8 cellular contexts compared by ENCODE assay signal in the genomic region with DNA sequence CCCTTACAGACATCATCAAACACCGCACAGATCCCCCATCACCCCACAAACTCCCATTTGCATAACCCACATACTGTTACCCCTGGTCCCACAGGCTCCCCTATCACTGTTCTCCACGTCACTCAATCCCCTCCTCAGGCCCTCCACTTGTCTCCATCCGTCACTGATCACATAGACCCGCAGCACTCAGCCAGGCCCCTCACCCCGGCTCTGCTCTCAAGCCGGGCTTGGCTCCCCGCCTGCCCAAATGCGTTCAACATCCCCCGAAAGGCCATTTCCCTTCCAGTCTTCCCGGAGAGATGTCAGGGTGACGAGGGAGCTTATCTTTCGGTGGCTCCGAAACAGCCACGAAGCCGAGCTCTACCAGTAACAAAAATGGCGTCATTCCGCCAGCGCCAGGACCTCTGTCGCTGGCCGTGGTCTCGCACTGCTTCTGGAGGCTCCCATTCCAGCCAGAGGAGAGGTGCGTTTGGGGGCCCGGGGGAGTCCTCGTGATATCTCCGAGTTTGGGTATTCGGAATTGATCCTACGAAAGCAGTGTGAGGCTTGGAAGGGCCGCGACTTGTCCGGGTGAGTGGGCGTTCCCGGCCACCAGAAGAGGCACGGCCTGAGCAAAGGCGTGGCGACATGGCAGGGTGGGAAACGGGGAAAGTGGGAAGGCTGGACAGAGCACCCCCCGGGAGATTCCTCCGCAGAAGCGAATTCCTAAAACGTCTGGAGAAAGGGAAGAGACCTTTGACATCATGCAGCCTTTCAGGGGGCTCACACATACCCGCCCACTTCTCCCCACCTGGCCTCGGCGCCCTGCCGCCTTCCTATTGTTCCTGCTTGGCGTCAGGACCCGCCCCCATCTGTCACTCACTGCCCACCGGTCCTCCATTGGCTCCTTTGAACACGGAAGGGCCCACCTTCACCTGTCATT. TPM values are rescaled to one million over a fixed set of nuclear protein-coding genes. Genes with fewer than 3 reads are reported as not detected.
DNase-seq lines count a peak whose midpoint lies in the region; ATAC-seq and TF ChIP-seq lines count a peak whose summit lies in the region.

A gene (minus strand): TSS at position 577 of the 922 bp plus-strand sequence. CDS start 4,754 bp downstream, outside the sequence.

- ATAC-seq in activated CD4-positive, CD25-positive, alpha-beta regulatory T cell treated with anti-CD3 and anti-CD28 coated beads, Interleukin-2, amount 50 U/mL, for 24 hours, result peak; percentile 92 to 94

- peak within 1 kb of the TSS; percentile 57; the same call in 1 of the 2 replicates for H3K27ac Mint-ChIP-seq in HFFc6

- H3K36me3 ChIP-seq in kidney epithelial cell (ENCODE audit: control insufficient read depth, insufficient read depth, low read length), result no peaks in the 10 kb centered on the region

- no peak for TF ChIP-seq CTCF in HFFc6 (IDR thresholded peaks at IDR 0.05)
- TF ChIP-seq CTCF in kidney epithelial cell (IDR thresholded peaks at IDR 0.05; ENCODE audit: insufficient read depth, low read length, poor library complexity, severe bottlenecking), result no peak

- no peaks in the 10 kb centered on the region for H3K36me3 Mint-ChIP-seq in HFFc6 (ENCODE audit: low read depth)

- H3K4me3 Mint-ChIP-seq in HFFc6, result peak within 1 kb of the TSS; percentile 88

- no peaks in the 10 kb centered on the region for H3K27me3 ChIP-seq in kidney epithelial cell (ENCODE audit: control insufficient read depth, insufficient read depth, low read length)

- peaks cover 3% of the 10 kb centered on the region for H3K27me3 Mint-ChIP-seq in HFFc6 (ENCODE audit: insufficient read depth)

- in situ Hi-C loops in G401 (cut with HindIII; ENCODE audit: low sequenced_read_pairs), result no loop called here

- H3K4me3 ChIP-seq in kidney epithelial cell (ENCODE audit: low read depth, low read length), result peak within 1 kb of the TSS; percentile 67

- DNase-seq in G401 (ENCODE audit: low spot score) (peak; percentile 90), HFFc6 (no peak), NCI-H1930 (lab: John Stamatoyannopoulos, UW) (peak; percentile 29 to 36), cerebellum (ENCODE audit: low spot score) (peak; percentile 88), kidney epithelial cell (ENCODE audit: low read depth) (peak; percentile 29), glomerular visceral epithelial cell (ENCODE audit: extremely low spot score) (no peak)
- DNase-seq in stimulated activated CD4-positive, alpha-beta T cell treated with anti-CD3 and anti-CD28 coated beads, Interleukin-12 subunit alpha, Interleukin-12 subunit beta, amount 100 ng/mL, for 48 hours (ENCODE audit: low read depth in 2 of 3, low spot score in 1 of 3), result peak; percentile 24 to 51 (median 38)

- peaks cover 6% of the 10 kb centered on the region; the same call in 1 of the 2 replicates for H3K4me1 Mint-ChIP-seq in HFFc6 (ENCODE audit: low read depth)

- no peaks in the 10 kb centered on the region for H3K9me3 Mint-ChIP-seq in HFFc6

RNA-seq across cellular contexts. Expression of the gene that starts here (rescaled TPM):
- total RNA-seq in G401 (2014; rRNA removed; shearing (Covaris generic)), result 0.12 TPM in 1 of 2 replicates, not detected in the other
- under 1 TPM; 0.26 to 0.87 (median 0.43) TPM for total RNA-seq in HFFc6 (2021; fragmentation: NEBNext Ultra II Directional; extraction: Animal tissue kit (Norgen Biotek cat#: 25700))
- 5.5 TPM for total RNA-seq in cerebellum
- 0.75 and 2.8 TPM in 2 replicates for total RNA-seq in kidney epithelial cell

Comparison
In these comparisons a context has a peak if more than half of its experiments do, and no peak if none do; other contexts are left out.
1. Peak in DNase-seq in G401; RNA of the gene not detected or under 1 TPM.
2. DNase-seq: peak in NCI-H1930 (2 of 2), cerebellum (single experiment), kidney epithelial cell (single experiment) and stimulated activated CD4-positive, alpha-beta T cell treated with anti-CD3 and anti-CD28 coated beads, Interleukin-12 subunit alpha, Interleukin-12 subunit beta, amount 100 ng/mL, for 48 hours (3 of 3); none in HFFc6 (single experiment) and glomerular visceral epithelial cell (single experiment).